Comparison of ENCODE assay signal across 1 cellular context in the genomic region with DNA sequence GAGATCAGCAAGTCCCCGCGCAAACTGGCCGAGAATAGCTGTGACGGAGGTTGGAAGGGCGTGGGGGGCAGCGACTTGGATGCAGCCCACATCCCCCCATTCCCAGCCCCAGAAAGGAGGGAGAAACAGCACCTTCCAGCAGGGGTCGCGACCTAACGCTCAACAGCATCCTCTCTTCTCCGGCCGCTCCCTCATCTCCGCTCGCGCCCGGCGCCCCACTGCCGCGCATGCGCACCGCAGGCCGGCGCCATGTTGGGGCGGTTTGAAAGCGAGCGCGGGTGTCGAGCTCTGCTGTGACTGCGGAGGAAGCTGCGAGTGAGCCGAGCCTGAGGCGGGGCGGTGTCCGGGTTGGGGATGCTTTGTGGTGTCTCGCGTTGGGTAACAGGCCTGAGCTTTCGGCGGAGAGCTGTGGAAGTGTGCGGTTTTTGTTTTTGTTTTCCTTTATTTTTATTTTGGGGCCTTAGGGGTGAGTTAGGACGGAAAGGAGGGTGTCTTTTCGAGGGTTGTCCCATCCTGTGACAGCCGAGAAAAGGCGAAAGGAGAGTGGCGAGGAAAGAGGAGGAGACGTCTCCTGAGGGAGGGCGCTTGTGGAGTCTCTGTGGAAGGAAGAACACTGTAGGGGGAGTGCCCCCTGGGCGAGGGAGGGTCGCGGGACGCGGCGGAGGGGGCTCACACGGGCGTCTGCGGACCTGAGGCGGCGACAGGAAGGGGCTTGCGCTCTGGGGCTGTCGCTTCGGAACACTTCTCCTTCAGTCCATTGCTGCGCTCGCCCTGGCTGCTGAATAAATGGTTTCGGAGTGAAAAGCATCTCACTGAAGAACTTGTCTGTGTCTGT.
A peak's percentile ranks its signal among the peaks of the same experiment; 100 is the strongest.
TF ChIP-seq lines count a peak whose summit lies in the region.

A gene (plus strand): TSS at position 247 of the 835 bp plus-strand sequence. CDS start 2,667 bp downstream, outside the sequence.
A gene with protein sequence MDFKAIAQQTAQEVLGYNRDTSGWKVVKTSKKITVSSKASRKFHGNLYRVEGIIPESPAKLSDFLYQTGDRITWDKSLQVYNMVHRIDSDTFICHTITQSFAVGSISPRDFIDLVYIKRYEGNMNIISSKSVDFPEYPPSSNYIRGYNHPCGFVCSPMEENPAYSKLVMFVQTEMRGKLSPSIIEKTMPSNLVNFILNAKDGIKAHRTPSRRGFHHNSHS (minus strand): TSS at position 199 of the 835 bp plus-strand sequence. CDS start 3,285 bp downstream, outside the sequence.

TF ChIP-seq in WTC11, 78 proteins besides CTCF, POLR2A, EP300 and RAD21 (continued from another document and continues in another):
- TF ChIP-seq, protein P1, sequence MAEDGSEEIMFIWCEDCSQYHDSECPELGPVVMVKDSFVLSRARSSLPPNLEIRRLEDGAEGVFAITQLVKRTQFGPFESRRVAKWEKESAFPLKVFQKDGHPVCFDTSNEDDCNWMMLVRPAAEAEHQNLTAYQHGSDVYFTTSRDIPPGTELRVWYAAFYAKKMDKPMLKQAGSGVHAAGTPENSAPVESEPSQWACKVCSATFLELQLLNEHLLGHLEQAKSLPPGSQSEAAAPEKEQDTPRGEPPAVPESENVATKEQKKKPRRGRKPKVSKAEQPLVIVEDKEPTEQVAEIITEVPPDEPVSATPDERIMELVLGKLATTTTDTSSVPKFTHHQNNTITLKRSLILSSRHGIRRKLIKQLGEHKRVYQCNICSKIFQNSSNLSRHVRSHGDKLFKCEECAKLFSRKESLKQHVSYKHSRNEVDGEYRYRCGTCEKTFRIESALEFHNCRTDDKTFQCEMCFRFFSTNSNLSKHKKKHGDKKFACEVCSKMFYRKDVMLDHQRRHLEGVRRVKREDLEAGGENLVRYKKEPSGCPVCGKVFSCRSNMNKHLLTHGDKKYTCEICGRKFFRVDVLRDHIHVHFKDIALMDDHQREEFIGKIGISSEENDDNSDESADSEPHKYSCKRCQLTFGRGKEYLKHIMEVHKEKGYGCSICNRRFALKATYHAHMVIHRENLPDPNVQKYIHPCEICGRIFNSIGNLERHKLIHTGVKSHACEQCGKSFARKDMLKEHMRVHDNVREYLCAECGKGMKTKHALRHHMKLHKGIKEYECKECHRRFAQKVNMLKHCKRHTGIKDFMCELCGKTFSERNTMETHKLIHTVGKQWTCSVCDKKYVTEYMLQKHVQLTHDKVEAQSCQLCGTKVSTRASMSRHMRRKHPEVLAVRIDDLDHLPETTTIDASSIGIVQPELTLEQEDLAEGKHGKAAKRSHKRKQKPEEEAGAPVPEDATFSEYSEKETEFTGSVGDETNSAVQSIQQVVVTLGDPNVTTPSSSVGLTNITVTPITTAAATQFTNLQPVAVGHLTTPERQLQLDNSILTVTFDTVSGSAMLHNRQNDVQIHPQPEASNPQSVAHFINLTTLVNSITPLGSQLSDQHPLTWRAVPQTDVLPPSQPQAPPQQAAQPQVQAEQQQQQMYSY (CRISPR knock-in tag; IDR thresholded peaks at IDR 0.05) = peak; percentile 37; the same call in 1 of the 2 replicates
- no peak for TF ChIP-seq EMX1 (CRISPR knock-in tag; IDR thresholded peaks at IDR 0.05)
- no peak for TF ChIP-seq CREM (CRISPR knock-in tag; IDR thresholded peaks at IDR 0.05)
- no peak for TF ChIP-seq TCF7 (CRISPR knock-in tag; IDR thresholded peaks at IDR 0.05; ENCODE audit: low read depth)
- no peak for TF ChIP-seq MXD4 (CRISPR knock-in tag; IDR thresholded peaks at IDR 0.05; ENCODE audit: borderline replicate concordance)
- TF ChIP-seq, protein P2, sequence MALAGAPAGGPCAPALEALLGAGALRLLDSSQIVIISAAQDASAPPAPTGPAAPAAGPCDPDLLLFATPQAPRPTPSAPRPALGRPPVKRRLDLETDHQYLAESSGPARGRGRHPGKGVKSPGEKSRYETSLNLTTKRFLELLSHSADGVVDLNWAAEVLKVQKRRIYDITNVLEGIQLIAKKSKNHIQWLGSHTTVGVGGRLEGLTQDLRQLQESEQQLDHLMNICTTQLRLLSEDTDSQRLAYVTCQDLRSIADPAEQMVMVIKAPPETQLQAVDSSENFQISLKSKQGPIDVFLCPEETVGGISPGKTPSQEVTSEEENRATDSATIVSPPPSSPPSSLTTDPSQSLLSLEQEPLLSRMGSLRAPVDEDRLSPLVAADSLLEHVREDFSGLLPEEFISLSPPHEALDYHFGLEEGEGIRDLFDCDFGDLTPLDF (CRISPR knock-in tag; IDR thresholded peaks at IDR 0.05) = peak; percentile 73; the same call in 1 of the 2 replicates
- TF ChIP-seq ZNF671 (CRISPR knock-in tag; IDR thresholded peaks at IDR 0.05) = no peak
- TF ChIP-seq, protein P3, sequence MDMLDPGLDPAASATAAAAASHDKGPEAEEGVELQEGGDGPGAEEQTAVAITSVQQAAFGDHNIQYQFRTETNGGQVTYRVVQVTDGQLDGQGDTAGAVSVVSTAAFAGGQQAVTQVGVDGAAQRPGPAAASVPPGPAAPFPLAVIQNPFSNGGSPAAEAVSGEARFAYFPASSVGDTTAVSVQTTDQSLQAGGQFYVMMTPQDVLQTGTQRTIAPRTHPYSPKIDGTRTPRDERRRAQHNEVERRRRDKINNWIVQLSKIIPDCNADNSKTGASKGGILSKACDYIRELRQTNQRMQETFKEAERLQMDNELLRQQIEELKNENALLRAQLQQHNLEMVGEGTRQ (CRISPR knock-in tag; IDR thresholded peaks at IDR 0.05) = no peak
- no peak for TF ChIP-seq FOXJ3 (CRISPR knock-in tag; IDR thresholded peaks at IDR 0.05; ENCODE audit: borderline replicate concordance)
- no peak for TF ChIP-seq OVOL2 (CRISPR knock-in tag; IDR thresholded peaks at IDR 0.05; ENCODE audit: borderline replicate concordance)
- no peak for TF ChIP-seq ZNF317 (CRISPR knock-in tag; IDR thresholded peaks at IDR 0.05; ENCODE audit: borderline replicate concordance, low read depth)
- no peak for TF ChIP-seq ETV6 (CRISPR knock-in tag; IDR thresholded peaks at IDR 0.05)
- TF ChIP-seq, protein P4, sequence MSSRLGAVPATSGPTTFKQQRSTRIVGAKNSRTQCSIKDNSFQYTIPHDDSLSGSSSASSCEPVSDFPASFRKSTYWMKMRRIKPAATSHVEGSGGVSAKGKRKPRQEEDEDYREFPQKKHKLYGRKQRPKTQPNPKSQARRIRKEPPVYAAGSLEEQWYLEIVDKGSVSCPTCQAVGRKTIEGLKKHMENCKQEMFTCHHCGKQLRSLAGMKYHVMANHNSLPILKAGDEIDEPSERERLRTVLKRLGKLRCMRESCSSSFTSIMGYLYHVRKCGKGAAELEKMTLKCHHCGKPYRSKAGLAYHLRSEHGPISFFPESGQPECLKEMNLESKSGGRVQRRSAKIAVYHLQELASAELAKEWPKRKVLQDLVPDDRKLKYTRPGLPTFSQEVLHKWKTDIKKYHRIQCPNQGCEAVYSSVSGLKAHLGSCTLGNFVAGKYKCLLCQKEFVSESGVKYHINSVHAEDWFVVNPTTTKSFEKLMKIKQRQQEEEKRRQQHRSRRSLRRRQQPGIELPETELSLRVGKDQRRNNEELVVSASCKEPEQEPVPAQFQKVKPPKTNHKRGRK (CRISPR knock-in tag; IDR thresholded peaks at IDR 0.05; ENCODE audit: borderline replicate concordance) = no peak
- no peak for TF ChIP-seq ZNF416 (CRISPR knock-in tag; IDR thresholded peaks at IDR 0.05)
- TF ChIP-seq, protein P5, sequence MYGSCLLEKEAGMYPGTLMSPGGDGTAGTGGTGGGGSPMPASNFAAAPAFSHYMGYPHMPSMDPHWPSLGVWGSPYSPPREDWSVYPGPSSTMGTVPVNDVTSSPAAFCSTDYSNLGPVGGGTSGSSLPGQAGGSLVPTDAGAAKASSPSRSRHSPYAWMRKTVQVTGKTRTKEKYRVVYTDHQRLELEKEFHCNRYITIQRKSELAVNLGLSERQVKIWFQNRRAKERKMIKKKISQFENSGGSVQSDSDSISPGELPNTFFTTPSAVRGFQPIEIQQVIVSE (CRISPR knock-in tag; IDR thresholded peaks at IDR 0.05; ENCODE audit: borderline replicate concordance) = no peak
- TF ChIP-seq ZNF423 (CRISPR knock-in tag; IDR thresholded peaks at IDR 0.05) = no peak
- TF ChIP-seq ESRRA (CRISPR knock-in tag; IDR thresholded peaks at IDR 0.05; ENCODE audit: borderline replicate concordance) = no peak
- TF ChIP-seq, protein P6, sequence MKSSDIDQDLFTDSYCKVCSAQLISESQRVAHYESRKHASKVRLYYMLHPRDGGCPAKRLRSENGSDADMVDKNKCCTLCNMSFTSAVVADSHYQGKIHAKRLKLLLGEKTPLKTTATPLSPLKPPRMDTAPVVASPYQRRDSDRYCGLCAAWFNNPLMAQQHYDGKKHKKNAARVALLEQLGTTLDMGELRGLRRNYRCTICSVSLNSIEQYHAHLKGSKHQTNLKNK (CRISPR knock-in tag; IDR thresholded peaks at IDR 0.05) = no peak
- peak; percentile 79; the same call in 1 of the 2 replicates for TF ChIP-seq ZBTB21 (CRISPR knock-in tag; IDR thresholded peaks at IDR 0.05; ENCODE audit: borderline replicate concordance)
- TF ChIP-seq, protein P7, sequence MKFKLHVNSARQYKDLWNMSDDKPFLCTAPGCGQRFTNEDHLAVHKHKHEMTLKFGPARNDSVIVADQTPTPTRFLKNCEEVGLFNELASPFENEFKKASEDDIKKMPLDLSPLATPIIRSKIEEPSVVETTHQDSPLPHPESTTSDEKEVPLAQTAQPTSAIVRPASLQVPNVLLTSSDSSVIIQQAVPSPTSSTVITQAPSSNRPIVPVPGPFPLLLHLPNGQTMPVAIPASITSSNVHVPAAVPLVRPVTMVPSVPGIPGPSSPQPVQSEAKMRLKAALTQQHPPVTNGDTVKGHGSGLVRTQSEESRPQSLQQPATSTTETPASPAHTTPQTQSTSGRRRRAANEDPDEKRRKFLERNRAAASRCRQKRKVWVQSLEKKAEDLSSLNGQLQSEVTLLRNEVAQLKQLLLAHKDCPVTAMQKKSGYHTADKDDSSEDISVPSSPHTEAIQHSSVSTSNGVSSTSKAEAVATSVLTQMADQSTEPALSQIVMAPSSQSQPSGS (CRISPR knock-in tag; IDR thresholded peaks at IDR 0.05; ENCODE audit: borderline replicate concordance, low read depth) = no peak
- TF ChIP-seq, protein P8, sequence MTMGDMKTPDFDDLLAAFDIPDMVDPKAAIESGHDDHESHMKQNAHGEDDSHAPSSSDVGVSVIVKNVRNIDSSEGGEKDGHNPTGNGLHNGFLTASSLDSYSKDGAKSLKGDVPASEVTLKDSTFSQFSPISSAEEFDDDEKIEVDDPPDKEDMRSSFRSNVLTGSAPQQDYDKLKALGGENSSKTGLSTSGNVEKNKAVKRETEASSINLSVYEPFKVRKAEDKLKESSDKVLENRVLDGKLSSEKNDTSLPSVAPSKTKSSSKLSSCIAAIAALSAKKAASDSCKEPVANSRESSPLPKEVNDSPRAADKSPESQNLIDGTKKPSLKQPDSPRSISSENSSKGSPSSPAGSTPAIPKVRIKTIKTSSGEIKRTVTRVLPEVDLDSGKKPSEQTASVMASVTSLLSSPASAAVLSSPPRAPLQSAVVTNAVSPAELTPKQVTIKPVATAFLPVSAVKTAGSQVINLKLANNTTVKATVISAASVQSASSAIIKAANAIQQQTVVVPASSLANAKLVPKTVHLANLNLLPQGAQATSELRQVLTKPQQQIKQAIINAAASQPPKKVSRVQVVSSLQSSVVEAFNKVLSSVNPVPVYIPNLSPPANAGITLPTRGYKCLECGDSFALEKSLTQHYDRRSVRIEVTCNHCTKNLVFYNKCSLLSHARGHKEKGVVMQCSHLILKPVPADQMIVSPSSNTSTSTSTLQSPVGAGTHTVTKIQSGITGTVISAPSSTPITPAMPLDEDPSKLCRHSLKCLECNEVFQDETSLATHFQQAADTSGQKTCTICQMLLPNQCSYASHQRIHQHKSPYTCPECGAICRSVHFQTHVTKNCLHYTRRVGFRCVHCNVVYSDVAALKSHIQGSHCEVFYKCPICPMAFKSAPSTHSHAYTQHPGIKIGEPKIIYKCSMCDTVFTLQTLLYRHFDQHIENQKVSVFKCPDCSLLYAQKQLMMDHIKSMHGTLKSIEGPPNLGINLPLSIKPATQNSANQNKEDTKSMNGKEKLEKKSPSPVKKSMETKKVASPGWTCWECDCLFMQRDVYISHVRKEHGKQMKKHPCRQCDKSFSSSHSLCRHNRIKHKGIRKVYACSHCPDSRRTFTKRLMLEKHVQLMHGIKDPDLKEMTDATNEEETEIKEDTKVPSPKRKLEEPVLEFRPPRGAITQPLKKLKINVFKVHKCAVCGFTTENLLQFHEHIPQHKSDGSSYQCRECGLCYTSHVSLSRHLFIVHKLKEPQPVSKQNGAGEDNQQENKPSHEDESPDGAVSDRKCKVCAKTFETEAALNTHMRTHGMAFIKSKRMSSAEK (CRISPR knock-in tag; IDR thresholded peaks at IDR 0.05; ENCODE audit: borderline replicate concordance) = no peak
- TF ChIP-seq, protein P9, sequence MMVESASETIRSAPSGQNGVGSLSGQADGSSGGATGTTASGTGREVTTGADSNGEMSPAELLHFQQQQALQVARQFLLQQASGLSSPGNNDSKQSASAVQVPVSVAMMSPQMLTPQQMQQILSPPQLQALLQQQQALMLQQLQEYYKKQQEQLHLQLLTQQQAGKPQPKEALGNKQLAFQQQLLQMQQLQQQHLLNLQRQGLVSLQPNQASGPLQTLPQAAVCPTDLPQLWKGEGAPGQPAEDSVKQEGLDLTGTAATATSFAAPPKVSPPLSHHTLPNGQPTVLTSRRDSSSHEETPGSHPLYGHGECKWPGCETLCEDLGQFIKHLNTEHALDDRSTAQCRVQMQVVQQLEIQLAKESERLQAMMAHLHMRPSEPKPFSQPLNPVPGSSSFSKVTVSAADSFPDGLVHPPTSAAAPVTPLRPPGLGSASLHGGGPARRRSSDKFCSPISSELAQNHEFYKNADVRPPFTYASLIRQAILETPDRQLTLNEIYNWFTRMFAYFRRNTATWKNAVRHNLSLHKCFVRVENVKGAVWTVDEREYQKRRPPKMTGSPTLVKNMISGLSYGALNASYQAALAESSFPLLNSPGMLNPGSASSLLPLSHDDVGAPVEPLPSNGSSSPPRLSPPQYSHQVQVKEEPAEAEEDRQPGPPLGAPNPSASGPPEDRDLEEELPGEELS (CRISPR knock-in tag; IDR thresholded peaks at IDR 0.05) = no peak
- TF ChIP-seq GRHL2 (CRISPR knock-in tag; IDR thresholded peaks at IDR 0.05; ENCODE audit: insufficient replicate concordance, severe bottlenecking) = no peak
- TF ChIP-seq, protein P10, sequence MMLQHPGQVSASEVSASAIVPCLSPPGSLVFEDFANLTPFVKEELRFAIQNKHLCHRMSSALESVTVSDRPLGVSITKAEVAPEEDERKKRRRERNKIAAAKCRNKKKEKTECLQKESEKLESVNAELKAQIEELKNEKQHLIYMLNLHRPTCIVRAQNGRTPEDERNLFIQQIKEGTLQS (CRISPR knock-in tag; conservative IDR thresholded peaks at IDR 0.05) = no peak
- no peak for TF ChIP-seq ELF4 (CRISPR knock-in tag; IDR thresholded peaks at IDR 0.05; ENCODE audit: low read depth)
- TF ChIP-seq, protein P11, sequence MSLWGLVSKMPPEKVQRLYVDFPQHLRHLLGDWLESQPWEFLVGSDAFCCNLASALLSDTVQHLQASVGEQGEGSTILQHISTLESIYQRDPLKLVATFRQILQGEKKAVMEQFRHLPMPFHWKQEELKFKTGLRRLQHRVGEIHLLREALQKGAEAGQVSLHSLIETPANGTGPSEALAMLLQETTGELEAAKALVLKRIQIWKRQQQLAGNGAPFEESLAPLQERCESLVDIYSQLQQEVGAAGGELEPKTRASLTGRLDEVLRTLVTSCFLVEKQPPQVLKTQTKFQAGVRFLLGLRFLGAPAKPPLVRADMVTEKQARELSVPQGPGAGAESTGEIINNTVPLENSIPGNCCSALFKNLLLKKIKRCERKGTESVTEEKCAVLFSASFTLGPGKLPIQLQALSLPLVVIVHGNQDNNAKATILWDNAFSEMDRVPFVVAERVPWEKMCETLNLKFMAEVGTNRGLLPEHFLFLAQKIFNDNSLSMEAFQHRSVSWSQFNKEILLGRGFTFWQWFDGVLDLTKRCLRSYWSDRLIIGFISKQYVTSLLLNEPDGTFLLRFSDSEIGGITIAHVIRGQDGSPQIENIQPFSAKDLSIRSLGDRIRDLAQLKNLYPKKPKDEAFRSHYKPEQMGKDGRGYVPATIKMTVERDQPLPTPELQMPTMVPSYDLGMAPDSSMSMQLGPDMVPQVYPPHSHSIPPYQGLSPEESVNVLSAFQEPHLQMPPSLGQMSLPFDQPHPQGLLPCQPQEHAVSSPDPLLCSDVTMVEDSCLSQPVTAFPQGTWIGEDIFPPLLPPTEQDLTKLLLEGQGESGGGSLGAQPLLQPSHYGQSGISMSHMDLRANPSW (CRISPR knock-in tag; conservative IDR thresholded peaks at IDR 0.05; ENCODE audit: low read depth) = no peak
- TF ChIP-seq FOXK1 (CRISPR knock-in tag; IDR thresholded peaks at IDR 0.05) = peak; percentile 33; the same call in 1 of the 2 replicates
- TF ChIP-seq TP53 (CRISPR knock-in tag; IDR thresholded peaks at IDR 0.05) = no peak; the same call in 1 of the 2 replicates
- TF ChIP-seq NR1H2 (CRISPR knock-in tag; IDR thresholded peaks at IDR 0.05) = no peak
